In the genomic region with DNA sequence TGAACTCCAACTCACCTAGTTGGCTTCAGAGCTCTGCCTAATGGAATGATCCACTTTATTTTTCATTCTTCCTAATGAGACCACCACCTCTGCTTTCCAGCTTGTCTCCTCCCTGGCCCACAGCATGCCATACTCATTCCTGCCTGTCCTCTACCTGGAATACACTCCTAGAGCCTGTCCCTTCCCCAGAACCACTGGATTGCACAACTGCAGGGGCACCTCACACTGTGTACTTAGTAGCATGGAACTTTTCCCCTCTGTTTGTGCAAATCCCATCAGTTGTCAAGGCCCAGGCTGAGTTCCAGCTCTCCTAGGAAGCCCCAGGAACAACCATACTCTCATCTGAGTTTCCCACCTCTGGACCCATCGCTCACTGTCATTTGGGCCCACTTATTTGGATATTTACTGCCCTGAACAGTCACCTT, we compare ENCODE assay signal across 20 cellular contexts. TPM values are rescaled to one million over a fixed set of nuclear protein-coding genes. Genes with fewer than 3 reads are reported as not detected.
DNase-seq lines count a peak whose midpoint lies in the region; ATAC-seq and TF ChIP-seq lines count a peak whose summit lies in the region.
"Had no signal": no experiment of that assay in that cellular context is flagged by ENCODE, and none has a peak within 500 bp of the region (broad histone marks: within the 10 kb centered on the region; RNA-seq: fewer than 3 reads in every experiment).

No MANE protein-coding gene starts in this region.

- TF ChIP-seq CTCF in WTC11 (IDR thresholded peaks at IDR 0.05) (no peak), smooth muscle cell (IDR thresholded peaks at IDR 0.05; ENCODE audit: borderline replicate concordance, insufficient read depth, poor library complexity, severe bottlenecking) (no peak)

- no peak for ATAC-seq in WTC11
- ATAC-seq in left lobe of liver = peak; percentile 97
- ATAC-seq in stimulated activated effector memory CD8-positive, alpha-beta T cell treated with anti-CD3 and anti-CD28 coated beads, Interleukin-12 subunit alpha, Interleukin-12 subunit beta, amount 100 ng/mL, for 72 hours = no peak
- no peak for ATAC-seq in HG02938 (IDR thresholded peaks at IDR 0.05; ENCODE audit: unreplicated experiment)
- ATAC-seq: A549, GM12878, K562 had no signal

- DNase-seq in activated CD4-positive, alpha-beta T cell treated with anti-CD3 and anti-CD28 coated beads, Interleukin-2, amount 10 ng/mL, durations not matched to agents 7 days and 5 days = no peak
- DNase-seq in activated CD4-positive, alpha-beta T cell treated with anti-CD3 and anti-CD28 coated beads, Interleukin-2, amount 50 U/mL, for 4 hours = no peak
- DNase-seq in WTC11 (ENCODE audit: low spot score) (no peak), left lobe of liver (ENCODE audit: low spot score) (peak; percentile 66), smooth muscle cell (lab: John Stamatoyannopoulos, UW; ENCODE audit: unreplicated experiment) (no peak)
- no peak for DNase-seq in stimulated activated effector memory CD8-positive, alpha-beta T cell treated with anti-CD3 and anti-CD28 coated beads, Interleukin-12 subunit alpha, Interleukin-12 subunit beta, amount 100 ng/mL, for 72 hours (ENCODE audit: low spot score in 2 of 2)
- DNase-seq in activated effector memory CD4-positive, alpha-beta T cell treated with anti-CD3 and anti-CD28 coated beads, Interleukin-2, amount 50 U/mL, for 16 hours = no peak
- DNase-seq: AML-193; CD4-positive, alpha-beta T cell; DMS79 treated with DMSO at 0.1 percent for 48 hours; GF-D8; GM23248; IMR-90 had no signal

- no peaks in the 10 kb centered on the region for H3F3A ChIP-seq in smooth muscle cell (ENCODE audit: low read depth)

- no peak overlapping the region for H3K4me3 ChIP-seq in smooth muscle cell
- H3K4me3 ChIP-seq: A549, GM12878, GM23248, HAP-1, K562 had no signal

- no peak overlapping the region for H3K4me2 ChIP-seq in smooth muscle cell
- H3K4me2 ChIP-seq: A549 had no signal

- peaks cover 64% of the 10 kb centered on the region for H4K20me1 ChIP-seq in smooth muscle cell (ENCODE audit: low read depth)

- H3K79me2 ChIP-seq in smooth muscle cell (ENCODE audit: low read depth) = peaks cover 13% of the 10 kb centered on the region

- H3K9ac ChIP-seq in smooth muscle cell (ENCODE audit: low read depth) = no peak overlapping the region
- H3K9ac ChIP-seq: GM23248 had no signal

- POLR2A ChIA-PET in activated CD4-positive, alpha-beta T cell treated with anti-CD3 and anti-CD28 coated beads, Interleukin-2, amount 10 ng/mL, durations not matched to agents 7 days and 5 days (lab: Charles Lee) = no interaction called here
- POLR2A ChIA-PET in WTC11 (lab: Charles Lee) = no interaction called here

- H3K27me3 ChIP-seq in smooth muscle cell (ENCODE audit: low read depth) = no peaks in the 10 kb centered on the region

- H2AFZ ChIP-seq in smooth muscle cell (ENCODE audit: low read depth) = no peak overlapping the region
- H2AFZ ChIP-seq: GM23248 had no signal

- H3K27me3 Mint-ChIP-seq in activated CD4-positive, alpha-beta T cell treated with anti-CD3 and anti-CD28 coated beads, Interleukin-2, amount 10 ng/mL, durations not matched to agents 7 days and 5 days = no peaks in the 10 kb centered on the region
- no peaks in the 10 kb centered on the region for H3K27me3 Mint-ChIP-seq in WTC11 (ENCODE audit: low read depth)
- H3K27me3 Mint-ChIP-seq: CD4-positive, alpha-beta T cell had no signal

- WGBS in smooth muscle cell (ENCODE audit: low lambda C conversion rate) = 95% methylated on average over 1 of the region's 1 CpG

- no peaks in the 10 kb centered on the region for H3K9me3 ChIP-seq in smooth muscle cell (replicated peaks; ENCODE audit: low read depth)
- H3K9me3 ChIP-seq: A549, HAP-1 had no signal

- CTCF ChIA-PET in activated CD4-positive, alpha-beta T cell treated with anti-CD3 and anti-CD28 coated beads, Interleukin-2, amount 10 ng/mL, durations not matched to agents 7 days and 5 days (lab: Charles Lee) = interaction anchor here (0.5 to 1.1 kb wide), 3 partner anchors 13 to 371 kb away, joined by 3 to 4 read pairs (median 3); no protein-coding TSS in a partner anchor
- CTCF ChIA-PET in WTC11 (lab: Charles Lee) = interaction anchor here (1.1 kb wide), 1 partner anchor 53 kb away, joined by 4 read pairs; a partner anchor contains a TSS

- H3K27ac Mint-ChIP-seq in activated CD4-positive, alpha-beta T cell treated with anti-CD3 and anti-CD28 coated beads, Interleukin-2, amount 10 ng/mL, durations not matched to agents 7 days and 5 days = peak overlapping the region; percentile 32
- H3K27ac Mint-ChIP-seq in WTC11 = no peak overlapping the region
- peak overlapping the region; percentile 2 for H3K27ac Mint-ChIP-seq in stimulated activated effector memory CD8-positive, alpha-beta T cell treated with anti-CD3 and anti-CD28 coated beads, Interleukin-12 subunit alpha, Interleukin-12 subunit beta, amount 100 ng/mL, for 72 hours
- H3K27ac Mint-ChIP-seq: CD4-positive, alpha-beta T cell had no signal

- H3K4me1 ChIP-seq in smooth muscle cell (ENCODE audit: low read depth) = no peaks in the 10 kb centered on the region
- H3K4me1 ChIP-seq: A549, HAP-1 had no signal

- H3K36me3 ChIP-seq in smooth muscle cell (ENCODE audit: low read depth) = peaks cover 41% of the 10 kb centered on the region

- no peak overlapping the region for H3K4me3 Mint-ChIP-seq in activated CD4-positive, alpha-beta T cell treated with anti-CD3 and anti-CD28 coated beads, Interleukin-2, amount 10 ng/mL, durations not matched to agents 7 days and 5 days
- H3K4me3 Mint-ChIP-seq in WTC11 = no peak overlapping the region
- H3K4me3 Mint-ChIP-seq in stimulated activated effector memory CD8-positive, alpha-beta T cell treated with anti-CD3 and anti-CD28 coated beads, Interleukin-12 subunit alpha, Interleukin-12 subunit beta, amount 100 ng/mL, for 72 hours = no peak overlapping the region
- H3K4me3 Mint-ChIP-seq: CD4-positive, alpha-beta T cell had no signal

- peaks cover 8% of the 10 kb centered on the region for H3K4me1 Mint-ChIP-seq in activated CD4-positive, alpha-beta T cell treated with anti-CD3 and anti-CD28 coated beads, Interleukin-2, amount 10 ng/mL, durations not matched to agents 7 days and 5 days
- H3K4me1 Mint-ChIP-seq in WTC11 = no peaks in the 10 kb centered on the region
- H3K4me1 Mint-ChIP-seq in stimulated activated effector memory CD8-positive, alpha-beta T cell treated with anti-CD3 and anti-CD28 coated beads, Interleukin-12 subunit alpha, Interleukin-12 subunit beta, amount 100 ng/mL, for 72 hours = peaks cover 1% of the 10 kb centered on the region

- peaks cover 14% of the 10 kb centered on the region for H3K36me3 Mint-ChIP-seq in activated CD4-positive, alpha-beta T cell treated with anti-CD3 and anti-CD28 coated beads, Interleukin-2, amount 10 ng/mL, durations not matched to agents 7 days and 5 days (ENCODE audit: low read depth)
- peaks cover 41% of the 10 kb centered on the region for H3K36me3 Mint-ChIP-seq in WTC11
- H3K36me3 Mint-ChIP-seq in stimulated activated effector memory CD8-positive, alpha-beta T cell treated with anti-CD3 and anti-CD28 coated beads, Interleukin-12 subunit alpha, Interleukin-12 subunit beta, amount 100 ng/mL, for 72 hours = peaks cover 71% of the 10 kb centered on the region

- H3K27ac ChIP-seq in smooth muscle cell (ENCODE audit: low read depth) = no peak overlapping the region
- H3K27ac ChIP-seq: 22Rv1, A549, C4-2B, GM23248 had no signal

- H3K9me3 Mint-ChIP-seq in activated CD4-positive, alpha-beta T cell treated with anti-CD3 and anti-CD28 coated beads, Interleukin-2, amount 10 ng/mL, durations not matched to agents 7 days and 5 days = no peaks in the 10 kb centered on the region
- no peaks in the 10 kb centered on the region for H3K9me3 Mint-ChIP-seq in WTC11
- H3K9me3 Mint-ChIP-seq in stimulated activated effector memory CD8-positive, alpha-beta T cell treated with anti-CD3 and anti-CD28 coated beads, Interleukin-12 subunit alpha, Interleukin-12 subunit beta, amount 100 ng/mL, for 72 hours = no peaks in the 10 kb centered on the region
- H3K9me3 Mint-ChIP-seq: CD4-positive, alpha-beta T cell had no signal

TF ChIP-seq in WTC11, 78 proteins besides CTCF, POLR2A, EP300 and RAD21:
- TF ChIP-seq GABPB1 (CRISPR knock-in tag; IDR thresholded peaks at IDR 0.05) (peak; percentile 38; the same call in 1 of the 2 replicates), SMAD3 (CRISPR knock-in tag; IDR thresholded peaks at IDR 0.05; ENCODE audit: borderline replicate concordance) (no peak)
TF ChIP-seq in WTC11: peak in this region for 1.

RNA-seq across cellular contexts. Expression of a gene that starts 15.6 kb away (rescaled TPM):
- total RNA-seq in activated CD4-positive, alpha-beta T cell treated with anti-CD3 and anti-CD28 coated beads, Interleukin-2, amount 10 ng/mL, durations not matched to agents 7 days and 5 days = 10 to 100 TPM; 60.4 to 64.9 TPM
- total RNA-seq in WTC11 (2021) = 105 to 115 TPM (median 107 TPM) in 3 replicates
- total RNA-seq in left lobe of liver = 38.7 TPM
- 110 and 124 TPM in 2 replicates for total RNA-seq in smooth muscle cell
- polyA plus RNA-seq in smooth muscle cell = 82.5 and 98.2 TPM in 2 replicates

RNA-seq across cellular contexts. Expression of a gene that starts 52.8 kb away (rescaled TPM):
- 10 to 100 TPM; 14.3 to 15.6 TPM for total RNA-seq in activated CD4-positive, alpha-beta T cell treated with anti-CD3 and anti-CD28 coated beads, Interleukin-2, amount 10 ng/mL, durations not matched to agents 7 days and 5 days
- 26.4 to 33.5 TPM (median 29.3 TPM) in 3 replicates for total RNA-seq in WTC11 (2021)
- 17.8 TPM for total RNA-seq in left lobe of liver
- total RNA-seq in smooth muscle cell = 52.0 and 57.2 TPM in 2 replicates
- 57.6 and 62.8 TPM in 2 replicates for polyA plus RNA-seq in smooth muscle cell
